ENCODE assay signal across 1 cellular context in the genomic region with DNA sequence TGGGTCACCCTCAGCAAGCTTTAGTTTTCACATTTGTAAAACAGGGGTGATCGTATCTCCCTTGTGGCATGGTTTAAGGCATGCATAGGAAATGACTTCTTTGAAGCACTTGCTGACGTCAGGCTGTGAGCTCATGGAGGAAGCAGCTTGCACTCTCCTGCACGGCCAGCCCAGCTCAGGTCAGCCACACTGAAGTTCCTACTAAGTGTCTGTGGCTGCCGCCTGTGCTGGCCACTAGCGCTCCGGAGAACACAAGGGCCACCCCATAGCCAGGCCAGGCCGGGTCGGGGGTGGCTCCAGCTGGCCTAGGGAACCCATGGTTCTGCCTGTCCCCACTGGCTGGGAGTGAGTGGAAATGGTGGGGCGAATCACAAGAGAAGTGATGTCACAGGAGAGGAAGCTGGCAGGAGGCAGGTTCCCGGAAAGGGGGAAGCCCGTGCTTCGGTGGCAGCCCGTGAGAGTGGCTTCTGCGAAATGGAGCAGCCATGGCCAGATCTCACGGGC.
TF ChIP-seq lines count a peak whose summit lies in the region.

No MANE protein-coding gene starts in this region.

TF ChIP-seq in WTC11, 78 proteins besides CTCF, POLR2A, EP300 and RAD21 (continued from another document):
- TF ChIP-seq, protein P1, sequence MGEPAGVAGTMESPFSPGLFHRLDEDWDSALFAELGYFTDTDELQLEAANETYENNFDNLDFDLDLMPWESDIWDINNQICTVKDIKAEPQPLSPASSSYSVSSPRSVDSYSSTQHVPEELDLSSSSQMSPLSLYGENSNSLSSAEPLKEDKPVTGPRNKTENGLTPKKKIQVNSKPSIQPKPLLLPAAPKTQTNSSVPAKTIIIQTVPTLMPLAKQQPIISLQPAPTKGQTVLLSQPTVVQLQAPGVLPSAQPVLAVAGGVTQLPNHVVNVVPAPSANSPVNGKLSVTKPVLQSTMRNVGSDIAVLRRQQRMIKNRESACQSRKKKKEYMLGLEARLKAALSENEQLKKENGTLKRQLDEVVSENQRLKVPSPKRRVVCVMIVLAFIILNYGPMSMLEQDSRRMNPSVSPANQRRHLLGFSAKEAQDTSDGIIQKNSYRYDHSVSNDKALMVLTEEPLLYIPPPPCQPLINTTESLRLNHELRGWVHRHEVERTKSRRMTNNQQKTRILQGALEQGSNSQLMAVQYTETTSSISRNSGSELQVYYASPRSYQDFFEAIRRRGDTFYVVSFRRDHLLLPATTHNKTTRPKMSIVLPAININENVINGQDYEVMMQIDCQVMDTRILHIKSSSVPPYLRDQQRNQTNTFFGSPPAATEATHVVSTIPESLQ (CRISPR knock-in tag; IDR thresholded peaks at IDR 0.05) = no peak
- TF ChIP-seq ZNF396 (CRISPR knock-in tag; IDR thresholded peaks at IDR 0.05; ENCODE audit: borderline replicate concordance) = no peak
- TF ChIP-seq SOX15 (CRISPR knock-in tag; IDR thresholded peaks at IDR 0.05) = no peak
- TF ChIP-seq, protein P2, sequence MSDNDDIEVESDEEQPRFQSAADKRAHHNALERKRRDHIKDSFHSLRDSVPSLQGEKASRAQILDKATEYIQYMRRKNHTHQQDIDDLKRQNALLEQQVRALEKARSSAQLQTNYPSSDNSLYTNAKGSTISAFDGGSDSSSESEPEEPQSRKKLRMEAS (CRISPR knock-in tag; IDR thresholded peaks at IDR 0.05) = no peak
- TF ChIP-seq, protein P3, sequence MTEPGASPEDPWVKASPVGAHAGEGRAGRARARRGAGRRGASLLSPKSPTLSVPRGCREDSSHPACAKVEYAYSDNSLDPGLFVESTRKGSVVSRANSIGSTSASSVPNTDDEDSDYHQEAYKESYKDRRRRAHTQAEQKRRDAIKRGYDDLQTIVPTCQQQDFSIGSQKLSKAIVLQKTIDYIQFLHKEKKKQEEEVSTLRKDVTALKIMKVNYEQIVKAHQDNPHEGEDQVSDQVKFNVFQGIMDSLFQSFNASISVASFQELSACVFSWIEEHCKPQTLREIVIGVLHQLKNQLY (CRISPR knock-in tag; IDR thresholded peaks at IDR 0.05) = no peak
- TF ChIP-seq, protein P4, sequence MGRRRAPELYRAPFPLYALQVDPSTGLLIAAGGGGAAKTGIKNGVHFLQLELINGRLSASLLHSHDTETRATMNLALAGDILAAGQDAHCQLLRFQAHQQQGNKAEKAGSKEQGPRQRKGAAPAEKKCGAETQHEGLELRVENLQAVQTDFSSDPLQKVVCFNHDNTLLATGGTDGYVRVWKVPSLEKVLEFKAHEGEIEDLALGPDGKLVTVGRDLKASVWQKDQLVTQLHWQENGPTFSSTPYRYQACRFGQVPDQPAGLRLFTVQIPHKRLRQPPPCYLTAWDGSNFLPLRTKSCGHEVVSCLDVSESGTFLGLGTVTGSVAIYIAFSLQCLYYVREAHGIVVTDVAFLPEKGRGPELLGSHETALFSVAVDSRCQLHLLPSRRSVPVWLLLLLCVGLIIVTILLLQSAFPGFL (CRISPR knock-in tag; IDR thresholded peaks at IDR 0.05; ENCODE audit: borderline replicate concordance) = no peak
- TF ChIP-seq TCF7 (CRISPR knock-in tag; IDR thresholded peaks at IDR 0.05; ENCODE audit: low read depth) = no peak
- TF ChIP-seq, protein P5, sequence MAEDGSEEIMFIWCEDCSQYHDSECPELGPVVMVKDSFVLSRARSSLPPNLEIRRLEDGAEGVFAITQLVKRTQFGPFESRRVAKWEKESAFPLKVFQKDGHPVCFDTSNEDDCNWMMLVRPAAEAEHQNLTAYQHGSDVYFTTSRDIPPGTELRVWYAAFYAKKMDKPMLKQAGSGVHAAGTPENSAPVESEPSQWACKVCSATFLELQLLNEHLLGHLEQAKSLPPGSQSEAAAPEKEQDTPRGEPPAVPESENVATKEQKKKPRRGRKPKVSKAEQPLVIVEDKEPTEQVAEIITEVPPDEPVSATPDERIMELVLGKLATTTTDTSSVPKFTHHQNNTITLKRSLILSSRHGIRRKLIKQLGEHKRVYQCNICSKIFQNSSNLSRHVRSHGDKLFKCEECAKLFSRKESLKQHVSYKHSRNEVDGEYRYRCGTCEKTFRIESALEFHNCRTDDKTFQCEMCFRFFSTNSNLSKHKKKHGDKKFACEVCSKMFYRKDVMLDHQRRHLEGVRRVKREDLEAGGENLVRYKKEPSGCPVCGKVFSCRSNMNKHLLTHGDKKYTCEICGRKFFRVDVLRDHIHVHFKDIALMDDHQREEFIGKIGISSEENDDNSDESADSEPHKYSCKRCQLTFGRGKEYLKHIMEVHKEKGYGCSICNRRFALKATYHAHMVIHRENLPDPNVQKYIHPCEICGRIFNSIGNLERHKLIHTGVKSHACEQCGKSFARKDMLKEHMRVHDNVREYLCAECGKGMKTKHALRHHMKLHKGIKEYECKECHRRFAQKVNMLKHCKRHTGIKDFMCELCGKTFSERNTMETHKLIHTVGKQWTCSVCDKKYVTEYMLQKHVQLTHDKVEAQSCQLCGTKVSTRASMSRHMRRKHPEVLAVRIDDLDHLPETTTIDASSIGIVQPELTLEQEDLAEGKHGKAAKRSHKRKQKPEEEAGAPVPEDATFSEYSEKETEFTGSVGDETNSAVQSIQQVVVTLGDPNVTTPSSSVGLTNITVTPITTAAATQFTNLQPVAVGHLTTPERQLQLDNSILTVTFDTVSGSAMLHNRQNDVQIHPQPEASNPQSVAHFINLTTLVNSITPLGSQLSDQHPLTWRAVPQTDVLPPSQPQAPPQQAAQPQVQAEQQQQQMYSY (CRISPR knock-in tag; IDR thresholded peaks at IDR 0.05) = no peak
- TF ChIP-seq SP1 (CRISPR knock-in tag; conservative IDR thresholded peaks at IDR 0.05) = no peak
